1 cellular context compared by ENCODE assay signal in the genomic region with DNA sequence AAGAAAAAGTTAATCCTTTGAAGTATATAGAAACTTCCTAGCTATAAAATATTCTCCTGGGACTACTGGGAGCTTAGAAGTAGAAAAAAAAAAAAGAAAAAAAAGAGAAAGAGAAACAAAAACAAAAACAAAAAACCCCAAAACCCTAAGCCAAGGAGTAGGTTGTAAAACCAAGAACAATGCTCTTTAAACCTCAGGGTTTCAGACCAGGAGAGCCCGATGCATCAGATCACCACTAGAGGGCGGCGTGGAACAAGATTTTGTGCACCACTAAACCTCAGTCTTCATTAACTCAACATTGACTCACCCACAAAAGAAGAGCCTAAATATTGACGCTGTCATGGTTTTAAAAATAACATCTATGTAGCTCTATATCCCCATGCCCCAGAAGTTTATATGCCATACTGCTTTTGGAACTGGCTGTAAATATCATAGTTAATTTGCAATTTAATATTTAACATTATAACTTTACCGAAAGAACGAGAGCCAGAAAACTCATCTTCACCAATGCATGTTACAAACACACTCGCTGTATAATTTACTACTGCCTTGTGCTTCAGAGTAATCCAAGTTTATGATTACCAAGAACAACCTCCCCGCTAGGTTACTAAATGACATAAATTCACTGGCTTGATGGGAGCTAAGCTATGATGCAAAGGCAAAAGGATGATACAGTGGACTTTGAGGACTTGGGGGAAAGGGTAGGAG.
TF ChIP-seq lines count a peak whose summit lies in the region.

No MANE protein-coding gene starts in this region.

TF ChIP-seq in K562, 482 proteins besides CTCF, POLR2A, EP300 and RAD21 (continued from another document and continues in another):
- TF ChIP-seq, protein P1, sequence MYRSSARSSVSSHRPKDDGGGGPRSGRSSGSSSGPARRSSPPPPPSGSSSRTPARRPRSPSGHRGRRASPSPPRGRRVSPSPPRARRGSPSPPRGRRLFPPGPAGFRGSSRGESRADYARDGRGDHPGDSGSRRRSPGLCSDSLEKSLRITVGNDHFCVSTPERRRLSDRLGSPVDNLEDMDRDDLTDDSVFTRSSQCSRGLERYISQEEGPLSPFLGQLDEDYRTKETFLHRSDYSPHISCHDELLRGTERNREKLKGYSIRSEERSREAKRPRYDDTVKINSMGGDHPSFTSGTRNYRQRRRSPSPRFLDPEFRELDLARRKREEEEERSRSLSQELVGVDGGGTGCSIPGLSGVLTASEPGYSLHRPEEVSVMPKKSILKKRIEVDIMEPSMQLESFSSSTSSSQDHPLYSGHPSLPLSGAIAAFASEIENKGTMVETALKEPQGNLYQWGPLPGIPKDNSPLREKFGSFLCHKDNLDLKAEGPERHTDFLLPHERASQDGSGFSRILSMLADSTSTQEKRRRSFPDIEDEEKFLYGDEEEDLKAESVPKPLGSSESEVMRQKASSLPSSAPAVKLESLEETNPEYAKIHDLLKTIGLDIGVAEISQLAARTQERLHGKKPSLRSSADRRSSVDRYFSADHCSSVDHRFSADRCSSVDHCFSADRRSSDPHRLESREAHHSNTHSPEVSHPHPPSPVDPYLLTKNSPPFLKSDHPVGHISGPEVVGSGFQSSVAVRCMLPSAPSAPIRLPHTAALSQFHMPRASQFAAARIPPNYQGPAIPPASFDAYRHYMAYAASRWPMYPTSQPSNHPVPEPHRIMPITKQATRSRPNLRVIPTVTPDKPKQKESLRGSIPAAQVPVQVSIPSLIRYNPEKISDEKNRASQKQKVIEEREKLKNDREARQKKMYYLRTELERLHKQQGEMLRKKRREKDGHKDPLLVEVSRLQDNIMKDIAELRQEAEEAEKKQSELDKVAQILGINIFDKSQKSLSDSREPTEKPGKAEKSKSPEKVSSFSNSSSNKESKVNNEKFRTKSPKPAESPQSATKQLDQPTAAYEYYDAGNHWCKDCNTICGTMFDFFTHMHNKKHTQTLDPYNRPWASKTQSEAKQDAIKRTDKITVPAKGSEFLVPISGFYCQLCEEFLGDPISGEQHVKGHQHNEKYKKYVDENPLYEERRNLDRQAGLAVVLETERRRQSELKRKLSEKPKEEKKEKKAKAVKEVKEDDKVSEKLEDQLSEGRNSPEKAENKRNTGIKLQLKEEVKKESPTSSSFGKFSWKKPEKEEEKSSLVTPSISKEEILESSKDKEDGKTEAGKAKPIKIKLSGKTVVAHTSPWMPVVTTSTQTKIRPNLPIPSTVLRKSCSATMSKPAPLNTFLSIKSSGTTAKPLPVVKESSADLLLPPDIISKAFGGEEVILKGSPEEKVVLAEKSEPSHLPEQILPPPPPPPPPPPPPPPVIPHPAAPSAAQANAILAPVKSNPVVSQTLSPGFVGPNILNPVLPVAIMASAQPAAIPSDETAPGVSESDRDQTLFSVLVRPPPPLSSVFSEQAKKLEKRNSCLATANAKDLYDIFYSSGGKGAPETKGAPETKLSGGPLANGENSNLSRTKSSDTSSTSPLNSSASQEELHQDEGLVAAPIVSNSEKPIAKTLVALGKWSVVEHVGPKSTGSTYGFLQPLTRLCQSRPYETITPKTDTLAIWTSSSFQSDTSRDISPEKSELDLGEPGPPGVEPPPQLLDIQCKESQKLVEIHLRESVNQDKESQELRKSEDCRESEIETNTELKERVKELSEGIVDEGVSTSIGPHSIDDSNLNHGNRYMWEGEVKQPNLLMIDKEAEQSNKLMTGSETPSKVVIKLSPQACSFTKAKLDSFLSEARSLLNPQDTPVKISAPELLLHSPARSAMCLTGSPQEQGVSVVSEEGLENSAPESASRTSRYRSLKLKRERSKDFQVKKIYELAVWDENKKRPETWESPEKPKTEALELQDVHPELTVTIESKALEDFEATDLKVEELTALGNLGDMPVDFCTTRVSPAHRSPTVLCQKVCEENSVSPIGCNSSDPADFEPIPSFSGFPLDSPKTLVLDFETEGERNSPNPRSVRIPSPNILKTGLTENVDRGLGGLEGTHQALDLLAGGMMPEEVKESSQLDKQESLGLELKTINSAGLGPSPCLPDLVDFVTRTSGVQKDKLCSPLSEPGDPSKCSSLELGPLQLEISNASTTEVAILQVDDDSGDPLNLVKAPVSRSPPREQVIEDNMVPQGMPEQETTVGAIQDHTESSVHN (IDR thresholded peaks at IDR 0.05; ENCODE audit: borderline replicate concordance in 1 of 2, low read depth in 1 of 2) = no peak
- TF ChIP-seq TAF9B (IDR thresholded peaks at IDR 0.05; ENCODE audit: partially characterized antibody) = no peak
- TF ChIP-seq ZNF384 (IDR thresholded peaks at IDR 0.05; ENCODE audit: low read depth, low read length) = peak; percentile 88
- no peak for TF ChIP-seq COPS2 (conservative IDR thresholded peaks at IDR 0.05)
- TF ChIP-seq RBM22 (IDR thresholded peaks at IDR 0.05; ENCODE audit: low read depth, low read length, poor library complexity, severe bottlenecking) = no peak
- no peak for TF ChIP-seq ZNF76 (CRISPR knock-in tag; IDR thresholded peaks at IDR 0.05; ENCODE audit: borderline replicate concordance)
- 0 out of 2 replicates have a peak, but pooled peaks have one; percentile 36 for TF ChIP-seq RHOXF2B (CRISPR knock-in tag; conservative IDR thresholded peaks at IDR 0.05)
- TF ChIP-seq ZNF232 (CRISPR knock-in tag; IDR thresholded peaks at IDR 0.05) = no peak
- TF ChIP-seq, protein P2, sequence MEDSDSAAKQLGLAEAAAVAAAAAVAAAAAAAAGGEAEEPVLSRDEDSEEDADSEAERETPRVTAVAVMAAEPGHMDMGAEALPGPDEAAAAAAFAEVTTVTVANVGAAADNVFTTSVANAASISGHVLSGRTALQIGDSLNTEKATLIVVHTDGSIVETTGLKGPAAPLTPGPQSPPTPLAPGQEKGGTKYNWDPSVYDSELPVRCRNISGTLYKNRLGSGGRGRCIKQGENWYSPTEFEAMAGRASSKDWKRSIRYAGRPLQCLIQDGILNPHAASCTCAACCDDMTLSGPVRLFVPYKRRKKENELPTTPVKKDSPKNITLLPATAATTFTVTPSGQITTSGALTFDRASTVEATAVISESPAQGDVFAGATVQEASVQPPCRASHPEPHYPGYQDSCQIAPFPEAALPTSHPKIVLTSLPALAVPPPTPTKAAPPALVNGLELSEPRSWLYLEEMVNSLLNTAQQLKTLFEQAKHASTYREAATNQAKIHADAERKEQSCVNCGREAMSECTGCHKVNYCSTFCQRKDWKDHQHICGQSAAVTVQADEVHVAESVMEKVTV (CRISPR knock-in tag; IDR thresholded peaks at IDR 0.05) = peak; percentile 62
- TF ChIP-seq BCL6 (CRISPR knock-in tag; IDR thresholded peaks at IDR 0.05) = no peak
- TF ChIP-seq MCM2 (IDR thresholded peaks at IDR 0.05; ENCODE audit: low read depth) = no peak
- TF ChIP-seq, protein P3, sequence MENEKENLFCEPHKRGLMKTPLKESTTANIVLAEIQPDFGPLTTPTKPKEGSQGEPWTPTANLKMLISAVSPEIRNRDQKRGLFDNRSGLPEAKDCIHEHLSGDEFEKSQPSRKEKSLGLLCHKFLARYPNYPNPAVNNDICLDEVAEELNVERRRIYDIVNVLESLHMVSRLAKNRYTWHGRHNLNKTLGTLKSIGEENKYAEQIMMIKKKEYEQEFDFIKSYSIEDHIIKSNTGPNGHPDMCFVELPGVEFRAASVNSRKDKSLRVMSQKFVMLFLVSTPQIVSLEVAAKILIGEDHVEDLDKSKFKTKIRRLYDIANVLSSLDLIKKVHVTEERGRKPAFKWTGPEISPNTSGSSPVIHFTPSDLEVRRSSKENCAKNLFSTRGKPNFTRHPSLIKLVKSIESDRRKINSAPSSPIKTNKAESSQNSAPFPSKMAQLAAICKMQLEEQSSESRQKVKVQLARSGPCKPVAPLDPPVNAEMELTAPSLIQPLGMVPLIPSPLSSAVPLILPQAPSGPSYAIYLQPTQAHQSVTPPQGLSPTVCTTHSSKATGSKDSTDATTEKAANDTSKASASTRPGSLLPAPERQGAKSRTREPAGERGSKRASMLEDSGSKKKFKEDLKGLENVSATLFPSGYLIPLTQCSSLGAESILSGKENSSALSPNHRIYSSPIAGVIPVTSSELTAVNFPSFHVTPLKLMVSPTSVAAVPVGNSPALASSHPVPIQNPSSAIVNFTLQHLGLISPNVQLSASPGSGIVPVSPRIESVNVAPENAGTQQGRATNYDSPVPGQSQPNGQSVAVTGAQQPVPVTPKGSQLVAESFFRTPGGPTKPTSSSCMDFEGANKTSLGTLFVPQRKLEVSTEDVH (IDR thresholded peaks at IDR 0.05; ENCODE audit: low read depth, partially characterized antibody) = peak; percentile 68
- TF ChIP-seq, protein P4, sequence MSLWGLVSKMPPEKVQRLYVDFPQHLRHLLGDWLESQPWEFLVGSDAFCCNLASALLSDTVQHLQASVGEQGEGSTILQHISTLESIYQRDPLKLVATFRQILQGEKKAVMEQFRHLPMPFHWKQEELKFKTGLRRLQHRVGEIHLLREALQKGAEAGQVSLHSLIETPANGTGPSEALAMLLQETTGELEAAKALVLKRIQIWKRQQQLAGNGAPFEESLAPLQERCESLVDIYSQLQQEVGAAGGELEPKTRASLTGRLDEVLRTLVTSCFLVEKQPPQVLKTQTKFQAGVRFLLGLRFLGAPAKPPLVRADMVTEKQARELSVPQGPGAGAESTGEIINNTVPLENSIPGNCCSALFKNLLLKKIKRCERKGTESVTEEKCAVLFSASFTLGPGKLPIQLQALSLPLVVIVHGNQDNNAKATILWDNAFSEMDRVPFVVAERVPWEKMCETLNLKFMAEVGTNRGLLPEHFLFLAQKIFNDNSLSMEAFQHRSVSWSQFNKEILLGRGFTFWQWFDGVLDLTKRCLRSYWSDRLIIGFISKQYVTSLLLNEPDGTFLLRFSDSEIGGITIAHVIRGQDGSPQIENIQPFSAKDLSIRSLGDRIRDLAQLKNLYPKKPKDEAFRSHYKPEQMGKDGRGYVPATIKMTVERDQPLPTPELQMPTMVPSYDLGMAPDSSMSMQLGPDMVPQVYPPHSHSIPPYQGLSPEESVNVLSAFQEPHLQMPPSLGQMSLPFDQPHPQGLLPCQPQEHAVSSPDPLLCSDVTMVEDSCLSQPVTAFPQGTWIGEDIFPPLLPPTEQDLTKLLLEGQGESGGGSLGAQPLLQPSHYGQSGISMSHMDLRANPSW (CRISPR knock-in tag; IDR thresholded peaks at IDR 0.05) = no peak
- TF ChIP-seq POLR2AphosphoS5 (IDR thresholded peaks at IDR 0.05; ENCODE audit: control insufficient read depth, insufficient read depth, low read depth, low read length) = no peak
- TF ChIP-seq ZNF311 (CRISPR knock-in tag; IDR thresholded peaks at IDR 0.05) = no peak
- TF ChIP-seq ZNF347 (CRISPR knock-in tag; IDR thresholded peaks at IDR 0.05; ENCODE audit: low read depth) = no peak
- TF ChIP-seq, protein P5, sequence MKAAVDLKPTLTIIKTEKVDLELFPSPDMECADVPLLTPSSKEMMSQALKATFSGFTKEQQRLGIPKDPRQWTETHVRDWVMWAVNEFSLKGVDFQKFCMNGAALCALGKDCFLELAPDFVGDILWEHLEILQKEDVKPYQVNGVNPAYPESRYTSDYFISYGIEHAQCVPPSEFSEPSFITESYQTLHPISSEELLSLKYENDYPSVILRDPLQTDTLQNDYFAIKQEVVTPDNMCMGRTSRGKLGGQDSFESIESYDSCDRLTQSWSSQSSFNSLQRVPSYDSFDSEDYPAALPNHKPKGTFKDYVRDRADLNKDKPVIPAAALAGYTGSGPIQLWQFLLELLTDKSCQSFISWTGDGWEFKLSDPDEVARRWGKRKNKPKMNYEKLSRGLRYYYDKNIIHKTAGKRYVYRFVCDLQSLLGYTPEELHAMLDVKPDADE (conservative IDR thresholded peaks at IDR 0.05; ENCODE audit: control insufficient read depth, low read depth, low read length) = no peak
- no peak for TF ChIP-seq FOXK1 (CRISPR knock-in tag; IDR thresholded peaks at IDR 0.05; ENCODE audit: borderline replicate concordance)
- no peak; the same call in 1 of the 2 replicates for TF ChIP-seq RAD51 (IDR thresholded peaks at IDR 0.05; ENCODE audit: borderline replicate concordance, low read depth)
- TF ChIP-seq, protein P6, sequence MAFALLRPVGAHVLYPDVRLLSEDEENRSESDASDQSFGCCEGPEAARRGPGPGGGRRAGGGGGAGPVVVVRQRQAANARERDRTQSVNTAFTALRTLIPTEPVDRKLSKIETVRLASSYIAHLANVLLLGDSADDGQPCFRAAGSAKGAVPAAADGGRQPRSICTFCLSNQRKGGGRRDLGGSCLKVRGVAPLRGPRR (CRISPR knock-in tag; IDR thresholded peaks at IDR 0.05) = no peak
- TF ChIP-seq NFRKB (IDR thresholded peaks at IDR 0.05; ENCODE audit: low read depth) = no peak
- TF ChIP-seq SRF (CRISPR knock-in tag; IDR thresholded peaks at IDR 0.05) = no peak
- TF ChIP-seq HNRNPLL (IDR thresholded peaks at IDR 0.05; ENCODE audit: low read depth, low read length, poor library complexity, severe bottlenecking) = no peak
- no peak for TF ChIP-seq ZNF140 (CRISPR knock-in tag; IDR thresholded peaks at IDR 0.05)
- TF ChIP-seq, protein P7, sequence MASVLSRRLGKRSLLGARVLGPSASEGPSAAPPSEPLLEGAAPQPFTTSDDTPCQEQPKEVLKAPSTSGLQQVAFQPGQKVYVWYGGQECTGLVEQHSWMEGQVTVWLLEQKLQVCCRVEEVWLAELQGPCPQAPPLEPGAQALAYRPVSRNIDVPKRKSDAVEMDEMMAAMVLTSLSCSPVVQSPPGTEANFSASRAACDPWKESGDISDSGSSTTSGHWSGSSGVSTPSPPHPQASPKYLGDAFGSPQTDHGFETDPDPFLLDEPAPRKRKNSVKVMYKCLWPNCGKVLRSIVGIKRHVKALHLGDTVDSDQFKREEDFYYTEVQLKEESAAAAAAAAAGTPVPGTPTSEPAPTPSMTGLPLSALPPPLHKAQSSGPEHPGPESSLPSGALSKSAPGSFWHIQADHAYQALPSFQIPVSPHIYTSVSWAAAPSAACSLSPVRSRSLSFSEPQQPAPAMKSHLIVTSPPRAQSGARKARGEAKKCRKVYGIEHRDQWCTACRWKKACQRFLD (CRISPR knock-in tag; IDR thresholded peaks at IDR 0.05) = no peak
- TF ChIP-seq, protein P8, sequence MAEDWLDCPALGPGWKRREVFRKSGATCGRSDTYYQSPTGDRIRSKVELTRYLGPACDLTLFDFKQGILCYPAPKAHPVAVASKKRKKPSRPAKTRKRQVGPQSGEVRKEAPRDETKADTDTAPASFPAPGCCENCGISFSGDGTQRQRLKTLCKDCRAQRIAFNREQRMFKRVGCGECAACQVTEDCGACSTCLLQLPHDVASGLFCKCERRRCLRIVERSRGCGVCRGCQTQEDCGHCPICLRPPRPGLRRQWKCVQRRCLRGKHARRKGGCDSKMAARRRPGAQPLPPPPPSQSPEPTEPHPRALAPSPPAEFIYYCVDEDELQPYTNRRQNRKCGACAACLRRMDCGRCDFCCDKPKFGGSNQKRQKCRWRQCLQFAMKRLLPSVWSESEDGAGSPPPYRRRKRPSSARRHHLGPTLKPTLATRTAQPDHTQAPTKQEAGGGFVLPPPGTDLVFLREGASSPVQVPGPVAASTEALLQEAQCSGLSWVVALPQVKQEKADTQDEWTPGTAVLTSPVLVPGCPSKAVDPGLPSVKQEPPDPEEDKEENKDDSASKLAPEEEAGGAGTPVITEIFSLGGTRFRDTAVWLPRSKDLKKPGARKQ (CRISPR knock-in tag; IDR thresholded peaks at IDR 0.05) = no peak
- TF ChIP-seq HDAC1 (IDR thresholded peaks at IDR 0.05) = peak; percentile 16 to 82; a peak in 1 of 4 replicates
- no peak for TF ChIP-seq ZFPM2 (CRISPR knock-in tag; IDR thresholded peaks at IDR 0.05)
- TF ChIP-seq, protein P9, sequence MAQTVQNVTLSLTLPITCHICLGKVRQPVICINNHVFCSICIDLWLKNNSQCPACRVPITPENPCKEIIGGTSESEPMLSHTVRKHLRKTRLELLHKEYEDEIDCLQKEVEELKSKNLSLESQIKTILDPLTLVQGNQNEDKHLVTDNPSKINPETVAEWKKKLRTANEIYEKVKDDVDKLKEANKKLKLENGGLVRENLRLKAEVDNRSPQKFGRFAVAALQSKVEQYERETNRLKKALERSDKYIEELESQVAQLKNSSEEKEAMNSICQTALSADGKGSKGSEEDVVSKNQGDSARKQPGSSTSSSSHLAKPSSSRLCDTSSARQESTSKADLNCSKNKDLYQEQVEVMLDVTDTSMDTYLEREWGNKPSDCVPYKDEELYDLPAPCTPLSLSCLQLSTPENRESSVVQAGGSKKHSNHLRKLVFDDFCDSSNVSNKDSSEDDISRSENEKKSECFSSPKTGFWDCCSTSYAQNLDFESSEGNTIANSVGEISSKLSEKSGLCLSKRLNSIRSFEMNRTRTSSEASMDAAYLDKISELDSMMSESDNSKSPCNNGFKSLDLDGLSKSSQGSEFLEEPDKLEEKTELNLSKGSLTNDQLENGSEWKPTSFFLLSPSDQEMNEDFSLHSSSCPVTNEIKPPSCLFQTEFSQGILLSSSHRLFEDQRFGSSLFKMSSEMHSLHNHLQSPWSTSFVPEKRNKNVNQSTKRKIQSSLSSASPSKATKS (CRISPR knock-in tag; IDR thresholded peaks at IDR 0.05) = no peak
